In genomic region chr10:68828083-68828601, GRCh38 we compare ENCODE assay signal across 8 cellular contexts. TPM values are rescaled to one million over a fixed set of nuclear protein-coding genes. Genes with fewer than 3 reads are reported as not detected.
DNase-seq lines count a peak whose midpoint lies in the region; ATAC-seq and TF ChIP-seq lines count a peak whose summit lies in the region.
"Not testable (repeated sequence)": the region's sequence is repeated elsewhere in the genome, so short reads cannot be mapped to it uniquely, and the experiment has no call there.

No MANE protein-coding gene starts in this region.

- not testable (repeated sequence) for H3K36me3 ChIP-seq in CD8-positive, alpha-beta T cell (ENCODE audit: insufficient read depth, low read length); mucosa of rectum (ENCODE audit: control insufficient read depth in 2 of 2, insufficient read depth in 2 of 2, low read length in 2 of 2)

- H3K9me3 Mint-ChIP-seq in CD8-positive, alpha-beta T cell; activated naive CD8-positive, alpha-beta T cell (ENCODE audit: low read depth); stimulated activated memory B cell treated with anti-CD40 and anti-IgM and Interleukin-4, amounts not matched to agents 10 μg/mL and 1 μg/mL and 100 μg/mL, for 72 hours: not testable (repeated sequence)

- peak in 2 of 7 experiments; percentile 6 to 49 for DNase-seq in CD8-positive, alpha-beta T cell
- DNase-seq in fibroblast of villous mesenchyme (ENCODE audit: low read depth): peak; percentile 6

- H3K4me1 ChIP-seq in CD8-positive, alpha-beta T cell (ENCODE audit: insufficient read depth, low read length): peaks cover 21% of the 10 kb centered on the region
- H3K4me1 ChIP-seq in mucosa of rectum (ENCODE audit: control insufficient read depth in 2 of 2, insufficient read depth in 2 of 2, low read length in 2 of 2): not testable (repeated sequence)

- H3K27ac ChIP-seq in CD8-positive, alpha-beta T cell (ENCODE audit: low read depth, low read length); mucosa of rectum (ENCODE audit: low read depth in 2 of 2, low read length in 2 of 2): not testable (repeated sequence)

- not testable (repeated sequence) for TF ChIP-seq CTCF in CD8-positive, alpha-beta T cell (IDR thresholded peaks at IDR 0.05); fibroblast of villous mesenchyme (IDR thresholded peaks at IDR 0.05; ENCODE audit: insufficient read depth, low read depth, low read length)

- peak overlapping the region; percentile 41 for H3K4me3 ChIP-seq in CD8-positive, alpha-beta T cell (ENCODE audit: low read depth, low read length)
- H3K4me3 ChIP-seq in fibroblast of villous mesenchyme (ENCODE audit: low read depth, low read length) (peak overlapping the region; percentile 44), mucosa of rectum (ENCODE audit: low read length in 2 of 2) (peak overlapping the region; percentile 43 to 54)

- H3K27me3 ChIP-seq in CD8-positive, alpha-beta T cell (ENCODE audit: insufficient read depth, low read length); mucosa of rectum (ENCODE audit: control insufficient read depth in 2 of 2, insufficient read depth in 2 of 2, low read length in 2 of 2): not testable (repeated sequence)

- POLR2A ChIA-PET in CD8-positive, alpha-beta T cell (lab: Charles Lee): not testable (repeated sequence)

- peak; percentile 68 for ATAC-seq in CD8-positive, alpha-beta T cell
- peak; percentile 47 for ATAC-seq in GM19467 (IDR thresholded peaks at IDR 0.05; ENCODE audit: unreplicated experiment)
- peak; percentile 39 for ATAC-seq in HG03521 (IDR thresholded peaks at IDR 0.05; ENCODE audit: unreplicated experiment)
- ATAC-seq in SK-N-SH treated with all-trans-retinoic acid at 6 μM for 48 hours: peak; percentile 29
- peak; percentile 60 for ATAC-seq in stimulated activated memory B cell treated with anti-CD40 and anti-IgM and Interleukin-4, amounts not matched to agents 10 μg/mL and 1 μg/mL and 100 μg/mL, for 72 hours

- intact Hi-C loops in CD8-positive, alpha-beta T cell (cut with DNase I, micrococcal nuclease): loop anchor here in 1 of 2 experiments (2.0 kb wide), 1 partner anchor 73 kb away; the partner anchor contains the start of gene DDX50

- H3K4me3 Mint-ChIP-seq in CD8-positive, alpha-beta T cell: peak overlapping the region; percentile 70
- H3K4me3 Mint-ChIP-seq in activated naive CD8-positive, alpha-beta T cell: peak overlapping the region; percentile 57
- H3K4me3 Mint-ChIP-seq in stimulated activated memory B cell treated with anti-CD40 and anti-IgM and Interleukin-4, amounts not matched to agents 10 μg/mL and 1 μg/mL and 100 μg/mL, for 72 hours: peak overlapping the region; percentile 60

- H3K27me3 Mint-ChIP-seq in CD8-positive, alpha-beta T cell (ENCODE audit: low read depth); activated naive CD8-positive, alpha-beta T cell: not testable (repeated sequence)
- peaks cover 11% of the 10 kb centered on the region for H3K27me3 Mint-ChIP-seq in stimulated activated memory B cell treated with anti-CD40 and anti-IgM and Interleukin-4, amounts not matched to agents 10 μg/mL and 1 μg/mL and 100 μg/mL, for 72 hours

- CTCF ChIA-PET in CD8-positive, alpha-beta T cell (lab: Charles Lee): interaction anchor here (1.2 to 1.5 kb wide), 2 partner anchors 9 to 68 kb away, joined by 3 to 4 read pairs; no protein-coding TSS in a partner anchor

- H3K9ac ChIP-seq in mucosa of rectum (ENCODE audit: low read depth in 1 of 2, low read length in 2 of 2): not testable (repeated sequence)

- H3K4me1 Mint-ChIP-seq in CD8-positive, alpha-beta T cell (ENCODE audit: low read depth): peaks cover 23% of the 10 kb centered on the region
- peaks cover 19% of the 10 kb centered on the region for H3K4me1 Mint-ChIP-seq in activated naive CD8-positive, alpha-beta T cell (ENCODE audit: low read depth)
- H3K4me1 Mint-ChIP-seq in stimulated activated memory B cell treated with anti-CD40 and anti-IgM and Interleukin-4, amounts not matched to agents 10 μg/mL and 1 μg/mL and 100 μg/mL, for 72 hours: not testable (repeated sequence)

- H3K36me3 Mint-ChIP-seq in CD8-positive, alpha-beta T cell; activated naive CD8-positive, alpha-beta T cell; stimulated activated memory B cell treated with anti-CD40 and anti-IgM and Interleukin-4, amounts not matched to agents 10 μg/mL and 1 μg/mL and 100 μg/mL, for 72 hours: not testable (repeated sequence)

- not testable (repeated sequence) for H3K9me3 ChIP-seq in CD8-positive, alpha-beta T cell (ENCODE audit: low read length); mucosa of rectum (ENCODE audit: control insufficient read depth in 2 of 2, low read length in 2 of 2)

- not testable (repeated sequence) for H3K27ac Mint-ChIP-seq in CD8-positive, alpha-beta T cell; activated naive CD8-positive, alpha-beta T cell; stimulated activated memory B cell treated with anti-CD40 and anti-IgM and Interleukin-4, amounts not matched to agents 10 μg/mL and 1 μg/mL and 100 μg/mL, for 72 hours

RNA-seq across cellular contexts. Expression of gene STOX1, which starts 0.8 kb away (rescaled TPM):
- total RNA-seq in CD8-positive, alpha-beta T cell: under 1 TPM in 1 of 2 experiments, not detected in 1; 0.11 TPM
- under 0.01 TPM in 2 replicates for total RNA-seq in fibroblast of villous mesenchyme
